Comparison of ENCODE assay signal across 14 cellular contexts in the genomic region with DNA sequence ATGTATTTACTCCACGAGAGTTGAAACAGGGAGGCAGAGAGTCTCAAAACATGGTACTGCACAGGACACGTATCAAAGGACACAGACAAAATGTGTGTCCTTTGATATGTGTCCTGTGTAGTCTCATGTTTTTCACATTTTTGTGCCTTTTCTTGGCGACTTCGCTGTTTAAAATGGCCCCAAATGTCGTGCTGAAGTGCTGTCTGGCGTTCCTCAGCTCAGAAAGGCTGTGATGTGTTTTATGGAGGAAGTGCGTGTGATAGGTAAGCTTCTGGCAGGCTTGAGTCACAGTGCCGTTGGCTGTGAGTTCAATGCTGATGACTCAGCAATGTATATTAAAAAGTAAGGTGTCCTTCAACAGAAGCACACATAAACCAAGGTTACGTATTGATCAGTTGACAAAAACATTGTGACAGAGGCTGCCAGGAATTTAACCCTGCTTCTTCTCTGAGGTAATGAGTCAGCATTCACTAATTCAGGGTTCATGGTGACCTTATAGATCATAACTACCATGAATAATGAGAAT.
DNase-seq lines count a peak whose midpoint lies in the region; ATAC-seq and TF ChIP-seq lines count a peak whose summit lies in the region.
"Had no signal": no experiment of that assay in that cellular context is flagged by ENCODE, and none has a peak within 500 bp of the region (broad histone marks: within the 10 kb centered on the region; RNA-seq: fewer than 3 reads in every experiment).

No MANE protein-coding gene starts in this region.

- no peaks in the 10 kb centered on the region for H3K36me3 Mint-ChIP-seq in activated naive CD4-positive, alpha-beta T cell treated with anti-CD3 and anti-CD28 coated beads, Interleukin-2, amount 50 U/mL, for 72 hours
- H3K36me3 Mint-ChIP-seq: natural killer cell treated with Interleukin-12 subunit alpha and Interleukin-12 subunit beta and Interleukin-15 and Interleukin-18, amount 100 ng/mL, for 72 hours had no signal

- no peak overlapping the region for H3K27ac Mint-ChIP-seq in activated naive CD4-positive, alpha-beta T cell treated with anti-CD3 and anti-CD28 coated beads, Interleukin-2, amount 50 U/mL, for 72 hours
- H3K27ac Mint-ChIP-seq: natural killer cell treated with Interleukin-12 subunit alpha and Interleukin-12 subunit beta and Interleukin-15 and Interleukin-18, amount 100 ng/mL, for 72 hours had no signal

- TF ChIP-seq EP300 in sigmoid colon (IDR thresholded peaks at IDR 0.05) = no peak

- no peak overlapping the region for H3K4me2 ChIP-seq in smooth muscle cell

- H3K27me3 ChIP-seq in smooth muscle cell (ENCODE audit: low read depth) = no peaks in the 10 kb centered on the region
- H3K27me3 ChIP-seq in sigmoid colon = no peaks in the 10 kb centered on the region
- H3K27me3 ChIP-seq: BLaER1 treated with 17β-estradiol and CSF1 and Interleukin-3, amounts not matched to agents 10 nM and 100 nM; Peyer's patch; vagina had no signal

- TF ChIP-seq CTCF in fibroblast of pulmonary artery (IDR thresholded peaks at IDR 0.05; ENCODE audit: low read length, missing control alignments) (no peak), smooth muscle cell (IDR thresholded peaks at IDR 0.05; ENCODE audit: borderline replicate concordance, insufficient read depth, poor library complexity, severe bottlenecking) (no peak), sigmoid colon (IDR thresholded peaks at IDR 0.05) (no peak)

- intact Hi-C loops in sigmoid colon (cut with DNase I) = no loop called here

- H3K79me2 ChIP-seq in smooth muscle cell (ENCODE audit: low read depth) = no peaks in the 10 kb centered on the region

- H4K20me1 ChIP-seq in smooth muscle cell (ENCODE audit: low read depth) = no peaks in the 10 kb centered on the region

- 57% methylated on average over 9 of the region's 9 CpGs for WGBS in smooth muscle cell (ENCODE audit: low lambda C conversion rate)
- WGBS in sigmoid colon, 2 donors = 42 to 65% methylated on average over 9 of the region's 9 CpGs

- H3K27ac ChIP-seq in smooth muscle cell (ENCODE audit: low read depth) (peak overlapping the region; percentile 29), sigmoid colon (no peak overlapping the region)
- H3K27ac ChIP-seq: BLaER1 treated with 17β-estradiol and CSF1 and Interleukin-3, amounts not matched to agents 10 nM and 100 nM; Peyer's patch; vagina had no signal

- H3K4me1 ChIP-seq in smooth muscle cell (ENCODE audit: low read depth) (no peaks in the 10 kb centered on the region), sigmoid colon (no peaks in the 10 kb centered on the region)
- H3K4me1 ChIP-seq: Peyer's patch, vagina had no signal

- no peaks in the 10 kb centered on the region for H3K9me3 Mint-ChIP-seq in activated naive CD4-positive, alpha-beta T cell treated with anti-CD3 and anti-CD28 coated beads, Interleukin-2, amount 50 U/mL, for 72 hours
- H3K9me3 Mint-ChIP-seq: natural killer cell treated with Interleukin-12 subunit alpha and Interleukin-12 subunit beta and Interleukin-15 and Interleukin-18, amount 100 ng/mL, for 72 hours had no signal

- ATAC-seq in activated naive CD4-positive, alpha-beta T cell treated with anti-CD3 and anti-CD28 coated beads, Interleukin-2, amount 50 U/mL, for 72 hours = peak; percentile 54 to 73
- ATAC-seq in GM19397 (IDR thresholded peaks at IDR 0.05; ENCODE audit: unreplicated experiment) = no peak

- no peak overlapping the region for H2AFZ ChIP-seq in smooth muscle cell (ENCODE audit: low read depth)

- no peaks in the 10 kb centered on the region for H3K9me3 ChIP-seq in smooth muscle cell (replicated peaks; ENCODE audit: low read depth)
- H3K9me3 ChIP-seq in sigmoid colon = no peaks in the 10 kb centered on the region
- H3K9me3 ChIP-seq: BLaER1 treated with 17β-estradiol and CSF1 and Interleukin-3, amounts not matched to agents 10 nM and 100 nM; Peyer's patch; spleen; vagina had no signal

- no peak for DNase-seq in activated naive CD4-positive, alpha-beta T cell treated with anti-CD3 and anti-CD28 coated beads, Interleukin-2, amount 50 U/mL, for 72 hours (ENCODE audit: low spot score in 2 of 2)
- no peak for DNase-seq in activated naive CD4-positive, alpha-beta T cell treated with anti-CD3 and anti-CD28 coated beads, Interleukin-2, amount 50 U/mL, for 16 hours
- peak; percentile 77 for DNase-seq in RPMI7951 (ENCODE audit: low read depth)
- DNase-seq in fibroblast of pulmonary artery (ENCODE audit: low read depth) = peak; percentile 46
- DNase-seq in smooth muscle cell (lab: John Stamatoyannopoulos, UW; ENCODE audit: unreplicated experiment) = no peak
- DNase-seq in stimulated activated CD8-positive, alpha-beta memory T cell treated with anti-CD3 and anti-CD28 coated beads, Interleukin-4, amount 100 ng/mL, for 48 hours = no peak
- DNase-seq in sigmoid colon = no peak
- DNase-seq: KG1, spleen had no signal

- no peak overlapping the region for H3K9ac ChIP-seq in smooth muscle cell (ENCODE audit: low read depth)
- H3K9ac ChIP-seq: BLaER1 treated with 17β-estradiol and CSF1 and Interleukin-3, amounts not matched to agents 10 nM and 100 nM had no signal

- no peak for TF ChIP-seq POLR2A in sigmoid colon (IDR thresholded peaks at IDR 0.05)

- H3K36me3 ChIP-seq in smooth muscle cell (ENCODE audit: low read depth) (no peaks in the 10 kb centered on the region), sigmoid colon (peaks cover 0 to 42% (median 9%) of the 10 kb centered on the region in 4 donors)
- H3K36me3 ChIP-seq: Peyer's patch, vagina had no signal

- H3F3A ChIP-seq in smooth muscle cell (ENCODE audit: low read depth) = no peaks in the 10 kb centered on the region

- H3K4me3 ChIP-seq in fibroblast of pulmonary artery (replicated peaks; ENCODE audit: low read depth, low read length) = no peak overlapping the region
- no peak overlapping the region for H3K4me3 ChIP-seq in smooth muscle cell
- H3K4me3 ChIP-seq in sigmoid colon = no peak overlapping the region
- H3K4me3 ChIP-seq: BLaER1 treated with 17β-estradiol and CSF1 and Interleukin-3, amounts not matched to agents 10 nM and 100 nM; Peyer's patch; spleen; vagina had no signal

Comparison
In these comparisons a context has a peak if more than half of its experiments do, and no peak if none do; other contexts are left out.
1. DNase-seq: peak in RPMI7951 (single experiment) and fibroblast of pulmonary artery (single experiment); none in activated naive CD4-positive, alpha-beta T cell treated with anti-CD3 and anti-CD28 coated beads, Interleukin-2, amount 50 U/mL, for 72 hours (0 of 2), activated naive CD4-positive, alpha-beta T cell treated with anti-CD3 and anti-CD28 coated beads, Interleukin-2, amount 50 U/mL, for 16 hours (single experiment), smooth muscle cell (single experiment), stimulated activated CD8-positive, alpha-beta memory T cell treated with anti-CD3 and anti-CD28 coated beads, Interleukin-4, amount 100 ng/mL, for 48 hours (single experiment) and sigmoid colon (single experiment).